ENCODE assay signal across 2 cellular contexts in the genomic region with DNA sequence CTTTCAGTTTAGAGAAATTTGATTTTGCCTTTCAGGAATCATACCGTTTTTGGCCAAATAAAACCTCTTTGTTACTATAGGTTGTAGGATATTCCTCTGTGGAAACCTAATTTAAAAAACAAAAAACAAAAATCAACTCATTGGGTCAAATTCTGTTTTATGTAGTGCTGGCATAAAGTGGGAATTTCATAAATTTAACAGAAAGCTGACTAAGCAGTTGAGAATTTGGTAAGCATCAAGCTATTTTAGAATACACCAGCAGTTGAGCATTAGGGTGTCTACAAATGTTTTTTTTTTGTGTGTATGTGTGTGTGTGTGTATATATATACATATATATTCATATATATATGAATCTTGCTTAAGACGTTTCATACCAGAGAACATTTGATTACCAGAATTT.
TF ChIP-seq lines count a peak whose summit lies in the region.

No MANE protein-coding gene starts in this region.

TF ChIP-seq in IMR-90, 13 proteins besides CTCF, POLR2A, EP300 and RAD21:
- no peak for TF ChIP-seq RFX5 (IDR thresholded peaks at IDR 0.05; ENCODE audit: low read depth, low read length)
- peak; percentile 38 for TF ChIP-seq MAFK (IDR thresholded peaks at IDR 0.05; ENCODE audit: low read depth, low read length)

TF ChIP-seq in K562, 482 proteins besides CTCF, POLR2A, EP300 and RAD21:
- TF ChIP-seq ZNF134 (CRISPR knock-in tag; conservative IDR thresholded peaks at IDR 0.05) (no peak), ZNF316 (IDR thresholded peaks at IDR 0.05) (peak; percentile 73), MAFF (IDR thresholded peaks at IDR 0.05; ENCODE audit: low read length) (0 out of 2 replicates have a peak, but pooled peaks have one; percentile 14), C11orf30 (IDR thresholded peaks at IDR 0.05; ENCODE audit: low read depth) (peak; percentile 45; the same call in 1 of the 2 replicates), EZH2 (IDR thresholded peaks at IDR 0.05; ENCODE audit: borderline replicate concordance, low read depth, low read length) (no peak)
- TF ChIP-seq, protein P1, sequence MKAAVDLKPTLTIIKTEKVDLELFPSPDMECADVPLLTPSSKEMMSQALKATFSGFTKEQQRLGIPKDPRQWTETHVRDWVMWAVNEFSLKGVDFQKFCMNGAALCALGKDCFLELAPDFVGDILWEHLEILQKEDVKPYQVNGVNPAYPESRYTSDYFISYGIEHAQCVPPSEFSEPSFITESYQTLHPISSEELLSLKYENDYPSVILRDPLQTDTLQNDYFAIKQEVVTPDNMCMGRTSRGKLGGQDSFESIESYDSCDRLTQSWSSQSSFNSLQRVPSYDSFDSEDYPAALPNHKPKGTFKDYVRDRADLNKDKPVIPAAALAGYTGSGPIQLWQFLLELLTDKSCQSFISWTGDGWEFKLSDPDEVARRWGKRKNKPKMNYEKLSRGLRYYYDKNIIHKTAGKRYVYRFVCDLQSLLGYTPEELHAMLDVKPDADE (conservative IDR thresholded peaks at IDR 0.05; ENCODE audit: control insufficient read depth, low read depth, low read length), result no peak
- TF ChIP-seq, protein P2, sequence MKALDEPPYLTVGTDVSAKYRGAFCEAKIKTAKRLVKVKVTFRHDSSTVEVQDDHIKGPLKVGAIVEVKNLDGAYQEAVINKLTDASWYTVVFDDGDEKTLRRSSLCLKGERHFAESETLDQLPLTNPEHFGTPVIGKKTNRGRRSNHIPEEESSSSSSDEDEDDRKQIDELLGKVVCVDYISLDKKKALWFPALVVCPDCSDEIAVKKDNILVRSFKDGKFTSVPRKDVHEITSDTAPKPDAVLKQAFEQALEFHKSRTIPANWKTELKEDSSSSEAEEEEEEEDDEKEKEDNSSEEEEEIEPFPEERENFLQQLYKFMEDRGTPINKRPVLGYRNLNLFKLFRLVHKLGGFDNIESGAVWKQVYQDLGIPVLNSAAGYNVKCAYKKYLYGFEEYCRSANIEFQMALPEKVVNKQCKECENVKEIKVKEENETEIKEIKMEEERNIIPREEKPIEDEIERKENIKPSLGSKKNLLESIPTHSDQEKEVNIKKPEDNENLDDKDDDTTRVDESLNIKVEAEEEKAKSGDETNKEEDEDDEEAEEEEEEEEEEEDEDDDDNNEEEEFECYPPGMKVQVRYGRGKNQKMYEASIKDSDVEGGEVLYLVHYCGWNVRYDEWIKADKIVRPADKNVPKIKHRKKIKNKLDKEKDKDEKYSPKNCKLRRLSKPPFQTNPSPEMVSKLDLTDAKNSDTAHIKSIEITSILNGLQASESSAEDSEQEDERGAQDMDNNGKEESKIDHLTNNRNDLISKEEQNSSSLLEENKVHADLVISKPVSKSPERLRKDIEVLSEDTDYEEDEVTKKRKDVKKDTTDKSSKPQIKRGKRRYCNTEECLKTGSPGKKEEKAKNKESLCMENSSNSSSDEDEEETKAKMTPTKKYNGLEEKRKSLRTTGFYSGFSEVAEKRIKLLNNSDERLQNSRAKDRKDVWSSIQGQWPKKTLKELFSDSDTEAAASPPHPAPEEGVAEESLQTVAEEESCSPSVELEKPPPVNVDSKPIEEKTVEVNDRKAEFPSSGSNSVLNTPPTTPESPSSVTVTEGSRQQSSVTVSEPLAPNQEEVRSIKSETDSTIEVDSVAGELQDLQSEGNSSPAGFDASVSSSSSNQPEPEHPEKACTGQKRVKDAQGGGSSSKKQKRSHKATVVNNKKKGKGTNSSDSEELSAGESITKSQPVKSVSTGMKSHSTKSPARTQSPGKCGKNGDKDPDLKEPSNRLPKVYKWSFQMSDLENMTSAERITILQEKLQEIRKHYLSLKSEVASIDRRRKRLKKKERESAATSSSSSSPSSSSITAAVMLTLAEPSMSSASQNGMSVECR (CRISPR knock-in tag; IDR thresholded peaks at IDR 0.05), result no peak
